Comparison of ENCODE assay signal across 21 cellular contexts in the genomic region with DNA sequence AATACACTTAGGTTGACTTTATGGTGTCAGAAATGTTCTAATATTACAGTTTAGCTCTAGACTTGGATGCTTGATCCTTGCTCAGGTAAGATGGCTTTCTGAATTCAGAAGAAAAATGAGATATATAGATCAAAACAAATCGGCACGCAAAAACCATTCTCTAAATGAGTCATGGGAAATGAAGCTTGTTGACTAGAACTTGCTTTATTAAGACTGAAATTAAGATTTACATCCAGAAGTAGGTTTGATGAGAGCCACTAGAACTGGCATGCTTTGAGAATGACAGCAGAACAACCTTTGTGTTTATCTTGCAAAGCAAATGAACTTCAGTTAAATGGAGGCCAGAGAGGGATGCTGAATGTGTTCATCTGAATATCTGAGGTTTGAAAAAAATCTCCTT.
"Had no signal": no experiment of that assay in that cellular context is flagged by ENCODE, and none has a peak within 500 bp of the region (broad histone marks: within the 10 kb centered on the region; RNA-seq: fewer than 3 reads in every experiment).

No MANE protein-coding gene starts in this region.

- H3K27me3 Mint-ChIP-seq: naive thymus-derived CD8-positive, alpha-beta T cell; stimulated activated memory B cell treated with anti-CD40 and anti-IgM and Interleukin-4, amounts not matched to agents 10 μg/mL and 1 μg/mL and 100 μg/mL, for 72 hours had no signal

- H3K27ac Mint-ChIP-seq: immature natural killer cell; nephron progenitor cell; stimulated activated memory B cell treated with anti-CD40 and anti-IgM and Interleukin-4, amounts not matched to agents 10 μg/mL and 1 μg/mL and 100 μg/mL, for 72 hours had no signal

- ATAC-seq: left ventricle myocardium superior; lower lobe of right lung; naive thymus-derived CD8-positive, alpha-beta T cell; psoas muscle; right cardiac atrium; stimulated activated memory B cell treated with anti-CD40 and anti-IgM and Interleukin-4, amounts not matched to agents 10 μg/mL and 1 μg/mL and 100 μg/mL, for 72 hours; stimulated activated naive CD8-positive, alpha-beta T cell treated with anti-CD3 and anti-CD28 coated beads, Interleukin-15, Interleukin-2, amounts not matched to agents 100 U/mL and 50 U/mL, for 24 hours had no signal

- H3K4me1 Mint-ChIP-seq: immature natural killer cell; nephron progenitor cell; stimulated activated memory B cell treated with anti-CD40 and anti-IgM and Interleukin-4, amounts not matched to agents 10 μg/mL and 1 μg/mL and 100 μg/mL, for 72 hours had no signal

- H3K36me3 Mint-ChIP-seq: immature natural killer cell; stimulated activated memory B cell treated with anti-CD40 and anti-IgM and Interleukin-4, amounts not matched to agents 10 μg/mL and 1 μg/mL and 100 μg/mL, for 72 hours had no signal

- H3K4me3 Mint-ChIP-seq: immature natural killer cell; naive thymus-derived CD8-positive, alpha-beta T cell; nephron progenitor cell; stimulated activated memory B cell treated with anti-CD40 and anti-IgM and Interleukin-4, amounts not matched to agents 10 μg/mL and 1 μg/mL and 100 μg/mL, for 72 hours had no signal

- DNase-seq: dorsolateral prefrontal cortex; effector CD4-positive, alpha-beta T cell; hypothalamus; immature natural killer cell; islet precursor cell; left ventricle myocardium superior; lower lobe of right lung; naive thymus-derived CD8-positive, alpha-beta T cell; nephron progenitor cell; nucleus accumbens; posterior cingulate gyrus; psoas muscle; right cardiac atrium; sigmoid colon; stimulated activated CD4-positive, alpha-beta T cell treated with anti-CD3 and anti-CD28 coated beads, Interleukin-2, amount 100 ng/mL, for 24 hours; stimulated activated CD4-positive, alpha-beta T cell treated with anti-CD3 and anti-CD28 coated beads, Interleukin-4, amount 100 ng/mL, for 24 hours; stimulated activated naive CD8-positive, alpha-beta T cell treated with anti-CD3 and anti-CD28 coated beads, Interleukin-15, Interleukin-2, amounts not matched to agents 100 U/mL and 50 U/mL, for 24 hours; substantia nigra; testis; upper lobe of left lung had no signal
